In genomic region chr17:48036693-48037035, GRCh38 we compare ENCODE assay signal across 8 cellular contexts. TPM values are rescaled to one million over a fixed set of nuclear protein-coding genes. Genes with fewer than 3 reads are reported as not detected.
DNase-seq lines count a peak whose midpoint lies in the region; ATAC-seq and TF ChIP-seq lines count a peak whose summit lies in the region.

No MANE protein-coding gene starts in this region.

- CTCF ChIA-PET in CD4-positive, alpha-beta T cell (lab: Charles Lee): interaction anchor here (0.8 to 2.8 kb wide), 6 partner anchors 10 to 65 kb away, joined by 3 to 23 read pairs (median 8); partner anchors contain the start of genes CDK5RAP3 and NFE2L1
- CTCF ChIA-PET in RWPE1 (lab: Yijun Ruan, JAX): interaction anchor here (0.6 to 1.1 kb wide), 4 partner anchors 10 to 95 kb away, joined by 3 to 4 read pairs (median 3); partner anchors contain the start of gene PNPO

- peaks cover 17% of the 10 kb centered on the region for H3K27me3 ChIP-seq in CD4-positive, alpha-beta T cell (ENCODE audit: control insufficient read depth, insufficient read depth, low read length)
- H3K27me3 ChIP-seq in esophagus squamous epithelium: no peaks in the 10 kb centered on the region
- no peaks in the 10 kb centered on the region for H3K27me3 ChIP-seq in parathyroid adenoma (ENCODE audit: control insufficient read depth, insufficient read depth, low read length)

- H3K27ac Mint-ChIP-seq in CD4-positive, alpha-beta T cell: no peak overlapping the region

- ATAC-seq in CD4-positive, alpha-beta T cell (ENCODE audit: poor library complexity): no peak
- ATAC-seq in GM21515 (IDR thresholded peaks at IDR 0.05; ENCODE audit: unreplicated experiment): no peak
- no peak for ATAC-seq in GM18502 (IDR thresholded peaks at IDR 0.05; ENCODE audit: poor library complexity, unreplicated experiment)

- DNase-seq in CD4-positive, alpha-beta T cell: no peak
- DNase-seq in RWPE1 (ENCODE audit: low spot score) (no peak), esophagus squamous epithelium (lab: John Stamatoyannopoulos, UW) (no peak), OCI-M2 (lab: John Stamatoyannopoulos, UW; ENCODE audit: unreplicated experiment) (no peak), DMS53 treated with DMSO at 0.1 percent for 48 hours (lab: John Stamatoyannopoulos, UW; ENCODE audit: unreplicated experiment) (no peak)

- H3K9me3 ChIP-seq in CD4-positive, alpha-beta T cell (ENCODE audit: control insufficient read depth, low read length): no peaks in the 10 kb centered on the region
- H3K9me3 ChIP-seq in esophagus squamous epithelium: no peaks in the 10 kb centered on the region
- H3K9me3 ChIP-seq in parathyroid adenoma (ENCODE audit: control insufficient read depth, low read length): no peaks in the 10 kb centered on the region

- POLR2A ChIA-PET in CD4-positive, alpha-beta T cell (lab: Charles Lee): interaction anchor here (0.8 to 1.7 kb wide), 3 partner anchors 11 to 12 kb away, joined by 3 to 7 read pairs (median 5); partner anchors contain the start of gene NFE2L1
- POLR2A ChIA-PET in RWPE1 (lab: Yijun Ruan, JAX; ENCODE audit: low non-redundant PET): interaction anchor here (0.6 kb wide), 1 partner anchor 12 kb away, joined by 3 read pairs; no protein-coding TSS in a partner anchor

- H3K36me3 Mint-ChIP-seq in CD4-positive, alpha-beta T cell (ENCODE audit: low read depth): no peaks in the 10 kb centered on the region

- no peak overlapping the region for H3K27ac ChIP-seq in CD4-positive, alpha-beta T cell (ENCODE audit: low read depth, low read length)
- H3K27ac ChIP-seq in RWPE1 (peak overlapping the region; percentile 77), esophagus squamous epithelium (peak overlapping the region; percentile 59 to 79 (median 77)), parathyroid adenoma (peak overlapping the region; percentile 76)

- WGBS in esophagus squamous epithelium, 2 donors: 0 to 52% methylated on average over 1 to 3 of the region's 6 CpGs

- peak overlapping the region; percentile 94 for H2AFZ ChIP-seq in parathyroid adenoma

- H3K4me2 ChIP-seq in parathyroid adenoma (ENCODE audit: low read length): peak overlapping the region; percentile 98

- H3K36me3 ChIP-seq in esophagus squamous epithelium (no peaks in the 10 kb centered on the region), parathyroid adenoma (ENCODE audit: control insufficient read depth, insufficient read depth, low read length) (no peaks in the 10 kb centered on the region)

- peaks cover 9% of the 10 kb centered on the region for H3K4me1 Mint-ChIP-seq in CD4-positive, alpha-beta T cell (ENCODE audit: low read depth)

- TF ChIP-seq POLR2A in esophagus squamous epithelium (IDR thresholded peaks at IDR 0.05): no peak

- H3K79me2 ChIP-seq in parathyroid adenoma: no peaks in the 10 kb centered on the region

- TF ChIP-seq CTCF in CD4-positive, alpha-beta T cell (IDR thresholded peaks at IDR 0.05): no peak
- TF ChIP-seq CTCF in RWPE1 (conservative IDR thresholded peaks at IDR 0.05; ENCODE audit: low read depth): no peak
- no peak for TF ChIP-seq CTCF in esophagus squamous epithelium (IDR thresholded peaks at IDR 0.05)
- no peak for TF ChIP-seq CTCF in parathyroid adenoma (IDR thresholded peaks at IDR 0.05)

- peaks cover 61% of the 10 kb centered on the region for H3K27me3 Mint-ChIP-seq in CD4-positive, alpha-beta T cell

- H3K4me3 ChIP-seq in esophagus squamous epithelium (peak overlapping the region; percentile 50 to 69 (median 66)), parathyroid adenoma (ENCODE audit: low read depth, low read length) (peak overlapping the region; percentile 67)

- no peaks in the 10 kb centered on the region for H3K9me3 Mint-ChIP-seq in CD4-positive, alpha-beta T cell

- intact Hi-C loops in CD4-positive, alpha-beta T cell (cut with DNase I, micrococcal nuclease): loop anchor here in 1 of 2 experiments (1.0 kb wide), 1 partner anchor 38 kb away; no protein-coding TSS in a partner anchor
- intact Hi-C loops in esophagus squamous epithelium (cut with DNase I): no loop called here

- H3K9ac ChIP-seq in parathyroid adenoma: no peak overlapping the region

- peak overlapping the region; percentile 83 for H3K4me3 Mint-ChIP-seq in CD4-positive, alpha-beta T cell

- peaks cover 6 to 18% (median 9%) of the 10 kb centered on the region in 3 donors for H3K4me1 ChIP-seq in esophagus squamous epithelium
- peaks cover 4% of the 10 kb centered on the region for H3K4me1 ChIP-seq in parathyroid adenoma

RNA-seq across cellular contexts. Expression of gene COPZ2, which starts 0.9 kb away (rescaled TPM):
- under 1 TPM; 0.47 to 0.88 TPM for total RNA-seq in CD4-positive, alpha-beta T cell
- 10 to 100 TPM in 1 of 4 donors, 1 to 10 TPM in 2, under 1 TPM in 1; 0.91 to 14.5 (median 5.7) TPM for total RNA-seq in esophagus squamous epithelium

RNA-seq across cellular contexts. Expression of gene NFE2L1, which starts 11.5 kb away (rescaled TPM):
- 10 to 100 TPM; 28.1 to 30.6 TPM for total RNA-seq in CD4-positive, alpha-beta T cell
- 100 to 1,000 TPM in 1 of 4 donors, 10 to 100 TPM in 3; 41.6 to 103 (median 60.0) TPM for total RNA-seq in esophagus squamous epithelium
